In the genomic region with DNA sequence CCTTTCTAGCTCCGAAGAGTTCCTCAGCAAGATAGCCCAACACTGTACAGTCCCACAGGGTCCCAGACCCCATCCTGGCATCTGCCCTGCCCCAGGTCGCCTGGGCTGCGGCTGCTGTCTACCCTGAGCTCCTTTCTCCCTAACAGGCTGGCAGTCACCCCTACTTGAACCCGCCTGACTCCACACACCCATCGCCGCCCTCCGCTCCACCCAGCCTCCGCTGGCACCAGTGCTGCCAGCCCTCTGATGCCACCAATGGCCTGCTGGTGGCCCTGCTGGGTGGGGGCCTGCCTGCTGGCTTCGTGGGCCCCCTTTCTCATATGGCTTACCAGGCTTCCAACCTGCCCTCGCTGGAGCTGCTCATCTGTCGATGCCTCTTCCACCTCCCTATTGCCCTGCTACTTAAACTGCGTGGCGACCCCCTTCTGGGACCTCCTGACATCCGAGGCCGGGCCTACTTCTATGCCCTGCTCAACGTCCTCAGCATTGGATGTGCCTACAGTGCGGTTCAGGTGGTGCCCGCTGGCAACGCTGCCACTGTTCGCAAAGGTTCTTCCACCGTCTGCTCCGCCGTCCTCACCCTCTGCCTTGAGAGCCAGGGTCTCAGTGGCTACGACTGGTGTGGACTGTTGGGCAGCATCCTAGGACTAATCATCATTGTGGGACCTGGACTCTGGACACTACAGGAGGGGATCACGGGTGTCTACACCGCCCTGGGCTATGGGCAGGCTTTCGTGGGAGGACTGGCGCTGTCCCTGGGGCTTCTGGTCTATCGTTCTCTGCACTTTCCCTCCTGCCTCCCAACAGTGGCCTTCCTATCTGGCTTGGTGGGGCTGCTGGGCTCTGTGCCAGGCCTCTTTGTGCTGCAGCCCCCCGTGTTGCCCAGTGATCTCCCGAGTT, we compare ENCODE assay signal across 8 cellular contexts. TPM values are rescaled to one million over a fixed set of nuclear protein-coding genes. Genes with fewer than 3 reads are reported as not detected.
DNase-seq lines count a peak whose midpoint lies in the region; ATAC-seq, FAIRE-seq and TF ChIP-seq lines count a peak whose summit lies in the region.
"Not testable (repeated sequence)": the region's sequence is repeated elsewhere in the genome, so short reads cannot be mapped to it uniquely, and the experiment has no call there.
"Had no signal": no experiment of that assay in that cellular context is flagged by ENCODE, and none has a peak within 500 bp of the region (broad histone marks: within the 10 kb centered on the region; RNA-seq: fewer than 3 reads in every experiment).

No MANE protein-coding gene starts in this region.

- not testable (repeated sequence) for TF ChIP-seq EP300 in HepG2 (IDR thresholded peaks at IDR 0.05; ENCODE audit: low read depth in 2 of 2, low read length in 2 of 2); HepG2 (CRISPR knock-in tag; IDR thresholded peaks at IDR 0.05; ENCODE audit: borderline replicate concordance)

- ATAC-seq in activated CD8-positive, alpha-beta memory T cell treated with anti-CD3 and anti-CD28 coated beads, Interleukin-2, amount 10 ng/mL, durations not matched to agents 7 days and 5 days; HepG2; upper lobe of right lung: not testable (repeated sequence)

- not testable (repeated sequence) for DNase-seq in HFFc6; activated CD8-positive, alpha-beta memory T cell treated with anti-CD3 and anti-CD28 coated beads, Interleukin-2, amount 10 ng/mL, durations not matched to agents 7 days and 5 days; HepG2 (ENCODE audit: low spot score); upper lobe of right lung

- H3K9me3 Mint-ChIP-seq in HFFc6; activated CD8-positive, alpha-beta memory T cell treated with anti-CD3 and anti-CD28 coated beads, Interleukin-2, amount 10 ng/mL, durations not matched to agents 7 days and 5 days (ENCODE audit: low read depth): not testable (repeated sequence)

- peak overlapping the region; percentile 100 for H3K27ac Mint-ChIP-seq in HFFc6
- peak overlapping the region; percentile 100 for H3K27ac Mint-ChIP-seq in activated CD8-positive, alpha-beta memory T cell treated with anti-CD3 and anti-CD28 coated beads, Interleukin-2, amount 10 ng/mL, durations not matched to agents 7 days and 5 days

- not testable (repeated sequence) for BruUV-seq in HepG2 (replicated peaks; lab: Mats Ljungman, UMichigan)

- peak overlapping the region; percentile 94; the same call in 1 of the 2 replicates for H3K4me2 ChIP-seq in HepG2 (ENCODE audit: low read depth, low read length)

- not testable (repeated sequence) for H2AFZ ChIP-seq in HepG2 (ENCODE audit: low read length)

- H3K27me3 Mint-ChIP-seq in HFFc6 (ENCODE audit: insufficient read depth): peaks cover 14% of the 10 kb centered on the region
- not testable (repeated sequence) for H3K27me3 Mint-ChIP-seq in activated CD8-positive, alpha-beta memory T cell treated with anti-CD3 and anti-CD28 coated beads, Interleukin-2, amount 10 ng/mL, durations not matched to agents 7 days and 5 days

- not testable (repeated sequence) for TF ChIP-seq RAD21 in HepG2 (CRISPR knock-in tag; IDR thresholded peaks at IDR 0.05)

- intact Hi-C loops in HepG2 (cut with micrococcal nuclease; ENCODE audit: unreplicated experiment): loop anchor here (5.0 kb wide), 3 partner anchors 35 to 125 kb away; partner anchors contain the start of genes CHRNB1, TMEM256 and TMEM95
- intact Hi-C loops in upper lobe of right lung (cut with DNase I): not testable (repeated sequence)

- H3K9me3 ChIP-seq in HepG2 (ENCODE audit: low read length); upper lobe of right lung: not testable (repeated sequence)

- H3K9ac ChIP-seq in HepG2 (ENCODE audit: insufficient read depth, low read depth, low read length); rectal smooth muscle tissue (ENCODE audit: low read length): not testable (repeated sequence)

- H3K27ac ChIP-seq in cingulate gyrus (ENCODE audit: low read depth, low read length): peak overlapping the region; percentile 100
- H3K27ac ChIP-seq in HepG2 (ENCODE audit: extremely low read length, insufficient read depth, low read length): peak overlapping the region; percentile 100
- H3K27ac ChIP-seq in rectal smooth muscle tissue (ENCODE audit: low read depth, low read length): peak overlapping the region; percentile 100
- peak overlapping the region; percentile 100 for H3K27ac ChIP-seq in upper lobe of right lung

- in situ Hi-C loops in HepG2 (cut with HindIII; ENCODE audit: extremely low pct_ligation_motif_present, low pct_unique_long_range_greater_than_20kb): not testable (repeated sequence)

- not testable (repeated sequence) for TF ChIP-seq POLR2A in HepG2 (IDR thresholded peaks at IDR 0.05; ENCODE audit: insufficient read depth in 1 of 2, low read depth in 2 of 2, low read length in 2 of 2)

- CTCF ChIA-PET in activated CD8-positive, alpha-beta memory T cell treated with anti-CD3 and anti-CD28 coated beads, Interleukin-2, amount 10 ng/mL, durations not matched to agents 7 days and 5 days (lab: Charles Lee): interaction anchor here (3.6 kb wide), 1 partner anchor 45 kb away, joined by 21 read pairs; no protein-coding TSS in a partner anchor
- CTCF ChIA-PET in HepG2 (lab: Yijun Ruan, JAX; ENCODE audit: low intra/inter-chr PET ratio, low total read pairs): not testable (repeated sequence)

- H4K20me1 ChIP-seq in HepG2 (ENCODE audit: insufficient read depth, low read length): peaks cover 28% of the 10 kb centered on the region

- TF ChIP-seq CTCF in HFFc6 (IDR thresholded peaks at IDR 0.05); HepG2 (CRISPR knock-in tag; IDR thresholded peaks at IDR 0.05); upper lobe of right lung (IDR thresholded peaks at IDR 0.05): not testable (repeated sequence)

- H3K27me3 ChIP-seq in HepG2 (ENCODE audit: control insufficient read depth in 1 of 2, insufficient read depth in 2 of 2, low read length in 2 of 2); rectal smooth muscle tissue (ENCODE audit: control insufficient read depth, insufficient read depth, low read length); upper lobe of right lung: not testable (repeated sequence)

- not testable (repeated sequence) for H3K36me3 ChIP-seq in HepG2 (replicated peaks in 1 of 2; ENCODE audit: control insufficient read depth in 1 of 2, insufficient read depth in 2 of 2, low read length in 2 of 2); rectal smooth muscle tissue (ENCODE audit: control insufficient read depth, insufficient read depth, low read length); upper lobe of right lung

- peaks cover 76% of the 10 kb centered on the region for H3K4me1 Mint-ChIP-seq in HFFc6 (ENCODE audit: low read depth)
- H3K4me1 Mint-ChIP-seq in activated CD8-positive, alpha-beta memory T cell treated with anti-CD3 and anti-CD28 coated beads, Interleukin-2, amount 10 ng/mL, durations not matched to agents 7 days and 5 days: peaks cover 66% of the 10 kb centered on the region

- H3K4me1 ChIP-seq in HepG2 (ENCODE audit: insufficient read depth, low read length) (peaks cover 62% of the 10 kb centered on the region), rectal smooth muscle tissue (ENCODE audit: control insufficient read depth, insufficient read depth, low read length) (peaks cover 24% of the 10 kb centered on the region), upper lobe of right lung (peaks cover 32% of the 10 kb centered on the region)

- not testable (repeated sequence) for FAIRE-seq in HepG2 (lab: Jason Lieb, UNC)

- peak overlapping the region in 1 of 3 experiments; percentile 90; a peak in 1 of 6 replicates for H3K4me3 ChIP-seq in HepG2 (replicated peaks in 1 of 3; ENCODE audit: insufficient read depth in 1 of 3, low read depth in 2 of 3, low read length in 3 of 3)
- H3K4me3 ChIP-seq in rectal smooth muscle tissue (ENCODE audit: low read length); upper lobe of right lung: not testable (repeated sequence)

- H3K4me3 Mint-ChIP-seq in HFFc6: peak overlapping the region; percentile 99
- H3K4me3 Mint-ChIP-seq in activated CD8-positive, alpha-beta memory T cell treated with anti-CD3 and anti-CD28 coated beads, Interleukin-2, amount 10 ng/mL, durations not matched to agents 7 days and 5 days: peak overlapping the region; percentile 90

- peaks cover 48% of the 10 kb centered on the region for H3K79me2 ChIP-seq in HepG2 (ENCODE audit: insufficient read depth, low read length)

- H3K36me3 Mint-ChIP-seq in HFFc6 (ENCODE audit: low read depth): peaks cover 18% of the 10 kb centered on the region
- peaks cover 19% of the 10 kb centered on the region for H3K36me3 Mint-ChIP-seq in activated CD8-positive, alpha-beta memory T cell treated with anti-CD3 and anti-CD28 coated beads, Interleukin-2, amount 10 ng/mL, durations not matched to agents 7 days and 5 days

- POLR2A ChIA-PET in HepG2 (lab: Yijun Ruan, JAX): interaction anchor here (0.9 to 4.3 kb wide), 8 partner anchors 37 to 102 kb away, joined by 3 to 41 read pairs (median 4); partner anchors contain the start of genes CHRNB1, MPDU1, PLSCR3 and TMEM102

- WGBS in HepG2 (ENCODE audit: low lambda C conversion rate): 93% methylated on average over 23 of the region's 31 CpGs

RNA-seq across cellular contexts. Expression of gene SLC35G6, which starts 0.8 kb away (rescaled TPM):
- not detected for total RNA-seq in HFFc6 (2021; fragmentation: NEBNext Ultra II Directional; extraction: Animal tissue kit (Norgen Biotek cat#: 25700))
- total RNA-seq in activated CD8-positive, alpha-beta memory T cell treated with anti-CD3 and anti-CD28 coated beads, Interleukin-2, amount 10 ng/mL, durations not matched to agents 7 days and 5 days: not detected
- total RNA-seq in HepG2 (2016; rRNA removed; fragmentation: Illumina TruSeq; extraction: Trizol) (0.07 TPM in 1 of 2 replicates, not detected in the other), upper lobe of right lung (not detected)
- total RNA-seq in HepG2 (2016; cell fraction: cytosol; rRNA removed; fragmentation: Illumina TruSeq; extraction: Trizol; ENCODE audit: low read depth): not detected in 2 replicates
- not detected in 2 replicates for total RNA-seq in HepG2 (2016; cell fraction: insoluble cytoplasmic fraction; rRNA removed; fragmentation: Illumina TruSeq; extraction: Trizol)
- total RNA-seq in HepG2 (2016; cell fraction: membrane; rRNA removed; fragmentation: Illumina TruSeq; extraction: Trizol): not detected in 2 replicates
- total RNA-seq in HepG2 (2016; cell fraction: nucleus; rRNA removed; fragmentation: Illumina TruSeq; extraction: Trizol): not detected in 2 replicates
- polyA plus RNA-seq in HepG2 (2011; rRNA removed): 0.04 TPM in 1 of 2 replicates, not detected in the other
- polyA plus RNA-seq in HepG2 (2011; cell fraction: cytosol; rRNA removed): not detected in 2 replicates
- polyA plus RNA-seq in HepG2 (2011; cell fraction: nucleus; rRNA removed): not detected in 2 replicates
- 0.09 and 0.16 TPM in 2 replicates for polyA plus RNA-seq in HepG2 (2012)
- not detected in 2 replicates for polyA plus RNA-seq in HepG2 (2016; cell fraction: cytosol; fragmentation: Illumina TruSeq; extraction: Trizol; ENCODE audit: low read depth)
- not detected in 2 replicates for polyA plus RNA-seq in HepG2 (2016; cell fraction: insoluble cytoplasmic fraction; fragmentation: Illumina TruSeq; extraction: Trizol; ENCODE audit: low read depth)
- not detected in 2 replicates for polyA plus RNA-seq in HepG2 (2016; cell fraction: membrane; fragmentation: Illumina TruSeq; extraction: Trizol; ENCODE audit: low read depth)
- not detected in 2 replicates for polyA plus RNA-seq in HepG2 (2016; cell fraction: nucleus; fragmentation: Illumina TruSeq; extraction: Trizol; ENCODE audit: insufficient read depth, low read depth)
- polyA minus RNA-seq in HepG2 (2011; rRNA and poly(A)+ RNA removed; ENCODE audit: low replicate concordance): not detected in 2 replicates
- not detected in 2 replicates for polyA minus RNA-seq in HepG2 (2011; cell fraction: cytosol; rRNA and poly(A)+ RNA removed)
- polyA minus RNA-seq in HepG2 (2011; cell fraction: nucleus; rRNA and poly(A)+ RNA removed): not detected in 2 replicates
- total RNA-seq: occipital lobe, SJSA1 had no signal

RNA-seq across cellular contexts. Expression of gene POLR2A, which starts 2.1 kb away (rescaled TPM):
- 100 to 1,000 TPM; 111 to 127 (median 118) TPM for total RNA-seq in HFFc6 (2021; fragmentation: NEBNext Ultra II Directional; extraction: Animal tissue kit (Norgen Biotek cat#: 25700))
- 100 to 1,000 TPM; 198 to 228 TPM for total RNA-seq in activated CD8-positive, alpha-beta memory T cell treated with anti-CD3 and anti-CD28 coated beads, Interleukin-2, amount 10 ng/mL, durations not matched to agents 7 days and 5 days
- 17.8 and 63.2 TPM in 2 replicates for total RNA-seq in HepG2 (2016; rRNA removed; fragmentation: Illumina TruSeq; extraction: Trizol)
- 31.8 and 37.1 TPM in 2 replicates for total RNA-seq in HepG2 (2016; cell fraction: cytosol; rRNA removed; fragmentation: Illumina TruSeq; extraction: Trizol; ENCODE audit: low read depth)
- total RNA-seq in HepG2 (2016; cell fraction: insoluble cytoplasmic fraction; rRNA removed; fragmentation: Illumina TruSeq; extraction: Trizol): 16.0 and 50.4 TPM in 2 replicates
- total RNA-seq in HepG2 (2016; cell fraction: membrane; rRNA removed; fragmentation: Illumina TruSeq; extraction: Trizol): 16.5 and 17.5 TPM in 2 replicates
- 46.2 and 49.6 TPM in 2 replicates for total RNA-seq in HepG2 (2016; cell fraction: nucleus; rRNA removed; fragmentation: Illumina TruSeq; extraction: Trizol)
- polyA plus RNA-seq in HepG2 (2011; rRNA removed): 17.2 and 18.3 TPM in 2 replicates
- polyA plus RNA-seq in HepG2 (2011; cell fraction: cytosol; rRNA removed): 4.8 and 6.3 TPM in 2 replicates
- 85.5 and 109 TPM in 2 replicates for polyA plus RNA-seq in HepG2 (2011; cell fraction: nucleus; rRNA removed)
- polyA plus RNA-seq in HepG2 (2012): 43.9 and 44.8 TPM in 2 replicates
- polyA plus RNA-seq in HepG2 (2016; cell fraction: cytosol; fragmentation: Illumina TruSeq; extraction: Trizol; ENCODE audit: low read depth): 1.2 and 1.6 TPM in 2 replicates
- 25.1 and 41.6 TPM in 2 replicates for polyA plus RNA-seq in HepG2 (2016; cell fraction: insoluble cytoplasmic fraction; fragmentation: Illumina TruSeq; extraction: Trizol; ENCODE audit: low read depth)
- 2.8 and 4.1 TPM in 2 replicates for polyA plus RNA-seq in HepG2 (2016; cell fraction: membrane; fragmentation: Illumina TruSeq; extraction: Trizol; ENCODE audit: low read depth)
- polyA plus RNA-seq in HepG2 (2016; cell fraction: nucleus; fragmentation: Illumina TruSeq; extraction: Trizol; ENCODE audit: insufficient read depth, low read depth): 62.8 and 68.8 TPM in 2 replicates
- polyA minus RNA-seq in HepG2 (2011; rRNA and poly(A)+ RNA removed; ENCODE audit: low replicate concordance): 200 and 209 TPM in 2 replicates
- 71.5 and 80.7 TPM in 2 replicates for polyA minus RNA-seq in HepG2 (2011; cell fraction: cytosol; rRNA and poly(A)+ RNA removed)
- 159 and 190 TPM in 2 replicates for polyA minus RNA-seq in HepG2 (2011; cell fraction: nucleus; rRNA and poly(A)+ RNA removed)
- 105 TPM for total RNA-seq in upper lobe of right lung

RNA-seq across cellular contexts. Expression of gene ZBTB4, which starts 2.7 kb away (rescaled TPM):
- total RNA-seq in HFFc6 (2021; fragmentation: NEBNext Ultra II Directional; extraction: Animal tissue kit (Norgen Biotek cat#: 25700)): 10 to 100 TPM; 62.7 to 75.9 (median 68.6) TPM
- 10 to 100 TPM; 24.5 to 27.7 TPM for total RNA-seq in activated CD8-positive, alpha-beta memory T cell treated with anti-CD3 and anti-CD28 coated beads, Interleukin-2, amount 10 ng/mL, durations not matched to agents 7 days and 5 days
- total RNA-seq in HepG2 (2016; rRNA removed; fragmentation: Illumina TruSeq; extraction: Trizol) (3.3 and 4.3 TPM in 2 replicates), upper lobe of right lung (84.7 TPM)
- 0.40 and 0.53 TPM in 2 replicates for total RNA-seq in HepG2 (2016; cell fraction: cytosol; rRNA removed; fragmentation: Illumina TruSeq; extraction: Trizol; ENCODE audit: low read depth)
- 3.5 and 4.2 TPM in 2 replicates for total RNA-seq in HepG2 (2016; cell fraction: insoluble cytoplasmic fraction; rRNA removed; fragmentation: Illumina TruSeq; extraction: Trizol)
- 2.0 and 2.1 TPM in 2 replicates for total RNA-seq in HepG2 (2016; cell fraction: membrane; rRNA removed; fragmentation: Illumina TruSeq; extraction: Trizol)
- total RNA-seq in HepG2 (2016; cell fraction: nucleus; rRNA removed; fragmentation: Illumina TruSeq; extraction: Trizol): 4.9 and 5.7 TPM in 2 replicates
- polyA plus RNA-seq in HepG2 (2011; rRNA removed): 7.4 and 7.9 TPM in 2 replicates
- polyA plus RNA-seq in HepG2 (2011; cell fraction: cytosol; rRNA removed): 5.5 and 5.7 TPM in 2 replicates
- 16.5 and 17.2 TPM in 2 replicates for polyA plus RNA-seq in HepG2 (2011; cell fraction: nucleus; rRNA removed)
- 7.9 and 9.5 TPM in 2 replicates for polyA plus RNA-seq in HepG2 (2012)
- 0.25 and 0.36 TPM in 2 replicates for polyA plus RNA-seq in HepG2 (2016; cell fraction: cytosol; fragmentation: Illumina TruSeq; extraction: Trizol; ENCODE audit: low read depth)
- 4.0 and 4.5 TPM in 2 replicates for polyA plus RNA-seq in HepG2 (2016; cell fraction: insoluble cytoplasmic fraction; fragmentation: Illumina TruSeq; extraction: Trizol; ENCODE audit: low read depth)
- polyA plus RNA-seq in HepG2 (2016; cell fraction: membrane; fragmentation: Illumina TruSeq; extraction: Trizol; ENCODE audit: low read depth): 1.1 and 1.4 TPM in 2 replicates
- polyA plus RNA-seq in HepG2 (2016; cell fraction: nucleus; fragmentation: Illumina TruSeq; extraction: Trizol; ENCODE audit: insufficient read depth, low read depth): 10.4 and 11.2 TPM in 2 replicates
- 19.5 and 24.6 TPM in 2 replicates for polyA minus RNA-seq in HepG2 (2011; rRNA and poly(A)+ RNA removed; ENCODE audit: low replicate concordance)
- polyA minus RNA-seq in HepG2 (2011; cell fraction: cytosol; rRNA and poly(A)+ RNA removed): 6.2 and 7.2 TPM in 2 replicates
- polyA minus RNA-seq in HepG2 (2011; cell fraction: nucleus; rRNA and poly(A)+ RNA removed): 12.5 and 14.9 TPM in 2 replicates

RNA-seq across cellular contexts. Expression of gene CHRNB1, which starts 37.2 kb away (rescaled TPM):
- total RNA-seq in HFFc6 (2021; fragmentation: NEBNext Ultra II Directional; extraction: Animal tissue kit (Norgen Biotek cat#: 25700)): 1 to 10 TPM; 2.0 to 2.8 (median 2.4) TPM
- 10 to 100 TPM; 10.4 to 13.1 TPM for total RNA-seq in activated CD8-positive, alpha-beta memory T cell treated with anti-CD3 and anti-CD28 coated beads, Interleukin-2, amount 10 ng/mL, durations not matched to agents 7 days and 5 days
- 3.6 and 5.4 TPM in 2 replicates for total RNA-seq in HepG2 (2016; rRNA removed; fragmentation: Illumina TruSeq; extraction: Trizol)
- 2.0 and 3.3 TPM in 2 replicates for total RNA-seq in HepG2 (2016; cell fraction: cytosol; rRNA removed; fragmentation: Illumina TruSeq; extraction: Trizol; ENCODE audit: low read depth)
- 3.8 and 6.3 TPM in 2 replicates for total RNA-seq in HepG2 (2016; cell fraction: insoluble cytoplasmic fraction; rRNA removed; fragmentation: Illumina TruSeq; extraction: Trizol)
- 5.4 and 5.7 TPM in 2 replicates for total RNA-seq in HepG2 (2016; cell fraction: membrane; rRNA removed; fragmentation: Illumina TruSeq; extraction: Trizol)
- 4.3 and 6.2 TPM in 2 replicates for total RNA-seq in HepG2 (2016; cell fraction: nucleus; rRNA removed; fragmentation: Illumina TruSeq; extraction: Trizol)
- polyA plus RNA-seq in HepG2 (2011; rRNA removed): 33.7 and 39.6 TPM in 2 replicates
- 31.4 and 33.2 TPM in 2 replicates for polyA plus RNA-seq in HepG2 (2011; cell fraction: cytosol; rRNA removed)
- 39.4 and 43.0 TPM in 2 replicates for polyA plus RNA-seq in HepG2 (2011; cell fraction: nucleus; rRNA removed)
- polyA plus RNA-seq in HepG2 (2012): 19.3 and 22.8 TPM in 2 replicates
- 4.4 and 6.0 TPM in 2 replicates for polyA plus RNA-seq in HepG2 (2016; cell fraction: cytosol; fragmentation: Illumina TruSeq; extraction: Trizol; ENCODE audit: low read depth)
- polyA plus RNA-seq in HepG2 (2016; cell fraction: insoluble cytoplasmic fraction; fragmentation: Illumina TruSeq; extraction: Trizol; ENCODE audit: low read depth): 10.0 and 13.6 TPM in 2 replicates
- 9.9 and 11.0 TPM in 2 replicates for polyA plus RNA-seq in HepG2 (2016; cell fraction: membrane; fragmentation: Illumina TruSeq; extraction: Trizol; ENCODE audit: low read depth)
- 23.1 and 25.7 TPM in 2 replicates for polyA plus RNA-seq in HepG2 (2016; cell fraction: nucleus; fragmentation: Illumina TruSeq; extraction: Trizol; ENCODE audit: insufficient read depth, low read depth)
- 2.6 and 35.4 TPM in 2 replicates for polyA minus RNA-seq in HepG2 (2011; rRNA and poly(A)+ RNA removed; ENCODE audit: low replicate concordance)
- 6.4 and 7.2 TPM in 2 replicates for polyA minus RNA-seq in HepG2 (2011; cell fraction: cytosol; rRNA and poly(A)+ RNA removed)
- 9.0 and 9.9 TPM in 2 replicates for polyA minus RNA-seq in HepG2 (2011; cell fraction: nucleus; rRNA and poly(A)+ RNA removed)
- 10.1 TPM for total RNA-seq in upper lobe of right lung

RNA-seq across cellular contexts. Expression of gene FGF11, which starts 42.8 kb away (rescaled TPM):
- total RNA-seq in HFFc6 (2021; fragmentation: NEBNext Ultra II Directional; extraction: Animal tissue kit (Norgen Biotek cat#: 25700)): under 1 TPM in 3 of 6 experiments, not detected in 3; 0.10 to 0.31 (median 0.24) TPM
- 1 to 10 TPM; 3.6 to 4.1 TPM for total RNA-seq in activated CD8-positive, alpha-beta memory T cell treated with anti-CD3 and anti-CD28 coated beads, Interleukin-2, amount 10 ng/mL, durations not matched to agents 7 days and 5 days
- total RNA-seq in HepG2 (2016; rRNA removed; fragmentation: Illumina TruSeq; extraction: Trizol): 0.20 and 0.55 TPM in 2 replicates
- 0.35 and 0.40 TPM in 2 replicates for total RNA-seq in HepG2 (2016; cell fraction: cytosol; rRNA removed; fragmentation: Illumina TruSeq; extraction: Trizol; ENCODE audit: low read depth)
- total RNA-seq in HepG2 (2016; cell fraction: insoluble cytoplasmic fraction; rRNA removed; fragmentation: Illumina TruSeq; extraction: Trizol): 0.22 and 0.37 TPM in 2 replicates
- 0.52 and 0.77 TPM in 2 replicates for total RNA-seq in HepG2 (2016; cell fraction: membrane; rRNA removed; fragmentation: Illumina TruSeq; extraction: Trizol)
- 0.13 and 0.53 TPM in 2 replicates for total RNA-seq in HepG2 (2016; cell fraction: nucleus; rRNA removed; fragmentation: Illumina TruSeq; extraction: Trizol)
- polyA plus RNA-seq in HepG2 (2011; rRNA removed): 7.0 and 7.6 TPM in 2 replicates
- 4.4 and 5.5 TPM in 2 replicates for polyA plus RNA-seq in HepG2 (2011; cell fraction: cytosol; rRNA removed)
- 11.9 and 12.6 TPM in 2 replicates for polyA plus RNA-seq in HepG2 (2011; cell fraction: nucleus; rRNA removed)
- polyA plus RNA-seq in HepG2 (2012): 4.0 and 6.3 TPM in 2 replicates
- 0.61 and 0.87 TPM in 2 replicates for polyA plus RNA-seq in HepG2 (2016; cell fraction: cytosol; fragmentation: Illumina TruSeq; extraction: Trizol; ENCODE audit: low read depth)
- polyA plus RNA-seq in HepG2 (2016; cell fraction: insoluble cytoplasmic fraction; fragmentation: Illumina TruSeq; extraction: Trizol; ENCODE audit: low read depth): 0.62 and 1.0 TPM in 2 replicates
- 1.2 TPM in 2 replicates for polyA plus RNA-seq in HepG2 (2016; cell fraction: membrane; fragmentation: Illumina TruSeq; extraction: Trizol; ENCODE audit: low read depth)
- 1.1 and 1.6 TPM in 2 replicates for polyA plus RNA-seq in HepG2 (2016; cell fraction: nucleus; fragmentation: Illumina TruSeq; extraction: Trizol; ENCODE audit: insufficient read depth, low read depth)
- polyA minus RNA-seq in HepG2 (2011; rRNA and poly(A)+ RNA removed; ENCODE audit: low replicate concordance): 3.3 and 7.7 TPM in 2 replicates
- polyA minus RNA-seq in HepG2 (2011; cell fraction: cytosol; rRNA and poly(A)+ RNA removed): 2.0 and 2.3 TPM in 2 replicates
- 1.1 and 1.2 TPM in 2 replicates for polyA minus RNA-seq in HepG2 (2011; cell fraction: nucleus; rRNA and poly(A)+ RNA removed)
- 1.1 TPM for total RNA-seq in upper lobe of right lung
- total RNA-seq: SJSA1 had no signal
